In genomic region chr1:207828046-207828445, GRCh38 we compare ENCODE assay signal across 10 cellular contexts.
DNase-seq lines count a peak whose midpoint lies in the region; ATAC-seq, FAIRE-seq and TF ChIP-seq lines count a peak whose summit lies in the region.
"Had no signal": no experiment of that assay in that cellular context is flagged by ENCODE, and none has a peak within 500 bp of the region (broad histone marks: within the 10 kb centered on the region; RNA-seq: fewer than 3 reads in every experiment).

No MANE protein-coding gene starts in this region.

- intact Hi-C loops in MCF 10A (cut with micrococcal nuclease), result loop anchor here (1.0 kb wide), 3 partner anchors 41 to 135 kb away; no protein-coding TSS in a partner anchor
- intact Hi-C loops in mammary epithelial cell (cut with micrococcal nuclease), result loop anchor here (1.0 to 2.0 kb wide), 4 partner anchors 21 to 135 kb away; no protein-coding TSS in a partner anchor
- intact Hi-C loops in GM12878 (cut with micrococcal nuclease; ENCODE audit: unreplicated experiment), result loop anchor here (1.0 to 10.0 kb wide), 3 partner anchors 41 to 1847 kb away; partner anchors contain the start of gene G0S2

- H3K4me3 Mint-ChIP-seq in MCF 10A (ENCODE audit: unreplicated experiment), result no peak overlapping the region
- H3K4me3 Mint-ChIP-seq: GM23338 had no signal

- BruUV-seq in MCF 10A (replicated peaks; lab: Mats Ljungman, UMichigan), result no TSS peak
- BruUV-seq in mammary epithelial cell (replicated peaks; lab: Mats Ljungman, UMichigan), result no TSS peak
- BruUV-seq in GM12878 (replicated peaks; lab: Mats Ljungman, UMichigan), result no TSS peak

- CTCF ChIA-PET in MCF 10A (lab: Yijun Ruan, JAX), result interaction anchor here (0.7 to 28.1 kb wide), 19 partner anchors 8 to 1711 kb away, joined by 3 to 790 read pairs (median 9); no protein-coding TSS in a partner anchor
- CTCF ChIA-PET in mammary epithelial cell (lab: Charles Lee; ENCODE audit: low non-redundant PET), result no interaction called here
- CTCF ChIA-PET in GM12878 (lab: Yijun Ruan, JAX), result interaction anchor here (0.9 to 26.0 kb wide), 11 partner anchors 9 to 135 kb away, joined by 3 to 821 read pairs (median 12); no protein-coding TSS in a partner anchor

- no peaks in the 10 kb centered on the region for H3K9me3 ChIP-seq in mammary epithelial cell (replicated peaks; ENCODE audit: insufficient read depth, low read length)
- no peaks in the 10 kb centered on the region for H3K9me3 ChIP-seq in GM12878 (replicated peaks; ENCODE audit: control insufficient read depth, insufficient read depth, low read length)
- no peaks in the 10 kb centered on the region for H3K9me3 ChIP-seq in mucosa of rectum (ENCODE audit: control insufficient read depth in 2 of 2, low read length in 2 of 2)
- no peaks in the 10 kb centered on the region for H3K9me3 ChIP-seq in upper lobe of left lung

- SMC1A ChIA-PET in GM12878 (lab: Charles Lee; ENCODE audit: uncharacterized antibody, unreplicated experiment), result interaction anchor here (1.0 to 12.8 kb wide), 9 partner anchors 9 to 135 kb away, joined by 3 to 444 read pairs (median 8); no protein-coding TSS in a partner anchor

- no peaks in the 10 kb centered on the region for H3K27me3 ChIP-seq in mammary epithelial cell (ENCODE audit: insufficient read depth, low read length)
- no peaks in the 10 kb centered on the region for H3K27me3 ChIP-seq in GM12878 (replicated peaks in 1 of 2; ENCODE audit: control insufficient read depth in 2 of 2, insufficient read depth in 2 of 2, low read length in 1 of 2)
- no peaks in the 10 kb centered on the region for H3K27me3 ChIP-seq in mucosa of rectum (ENCODE audit: control insufficient read depth in 2 of 2, insufficient read depth in 2 of 2, low read length in 2 of 2)
- H3K27me3 ChIP-seq in upper lobe of left lung, result no peaks in the 10 kb centered on the region

- WGBS in mammary epithelial cell (ENCODE audit: low coverage, missing lambda C conversion rate), result 81% methylated on average over 5 of the region's 5 CpGs
- whole genome bisulfite sequencing in GM12878 (ENCODE audit: insufficient coverage, insufficient replicate concordance, low lambda C conversion rate, missing lambda C conversion rate), result 76% methylated on average over 5 of the region's 5 CpGs
- 66 to 79% methylated on average over 5 of the region's 5 CpGs for WGBS in upper lobe of left lung, 2 donors

- H3K9me3 Mint-ChIP-seq in MCF 10A (ENCODE audit: unreplicated experiment), result no peaks in the 10 kb centered on the region
- H3K9me3 Mint-ChIP-seq: GM23338 had no signal

- H3K4me2 ChIP-seq in mammary epithelial cell (ENCODE audit: insufficient read depth, low read depth, low read length), result no peak overlapping the region
- 0 out of 2 replicates have a peak overlapping the region, but pooled peaks have one; percentile 5 for H3K4me2 ChIP-seq in GM12878 (ENCODE audit: control insufficient read depth, insufficient read depth)
- H3K4me2 ChIP-seq: GM23338 had no signal

- FAIRE-seq in GM12878 (lab: Jason Lieb, UNC), result no peak

- H3K4me3 ChIP-seq in mammary epithelial cell (replicated peaks in 1 of 3; ENCODE audit: insufficient read depth in 1 of 3, low read depth in 2 of 3, low read length in 3 of 3), result no peak overlapping the region
- H3K4me3 ChIP-seq in GM12878, result no peak overlapping the region
- no peak overlapping the region for H3K4me3 ChIP-seq in mucosa of rectum (ENCODE audit: low read length in 2 of 2)
- no peak overlapping the region for H3K4me3 ChIP-seq in upper lobe of left lung
- H3K4me3 ChIP-seq: GM23338 had no signal

- H3K4me1 ChIP-seq in mammary epithelial cell (ENCODE audit: insufficient read depth, low read length) (peaks cover 20% of the 10 kb centered on the region), GM12878 (ENCODE audit: control insufficient read depth, insufficient read depth, low read length) (peaks cover 60% of the 10 kb centered on the region), mucosa of rectum (ENCODE audit: control insufficient read depth in 2 of 2, insufficient read depth in 2 of 2, low read length in 2 of 2) (peaks cover 51 to 59% of the 10 kb centered on the region in 2 donors), upper lobe of left lung (peaks cover 74 to 92% (median 80%) of the 10 kb centered on the region in 4 donors)

- H3K4me1 Mint-ChIP-seq in MCF 10A (ENCODE audit: insufficient read depth, unreplicated experiment), result peaks cover 83% of the 10 kb centered on the region

- H3K36me3 ChIP-seq in mammary epithelial cell (ENCODE audit: insufficient read depth, low read length) (peaks cover 5% of the 10 kb centered on the region), GM12878 (ENCODE audit: control insufficient read depth in 2 of 2, insufficient read depth in 2 of 2, low read length in 1 of 2) (no peaks in the 10 kb centered on the region), mucosa of rectum (ENCODE audit: control insufficient read depth in 2 of 2, insufficient read depth in 2 of 2, low read length in 2 of 2) (no peaks in the 10 kb centered on the region), upper lobe of left lung (no peaks in the 10 kb centered on the region)

- no peak overlapping the region for H2AFZ ChIP-seq in mammary epithelial cell (ENCODE audit: low read depth, low read length)
- H2AFZ ChIP-seq in GM12878 (ENCODE audit: control insufficient read depth, low read depth, low read length), result no peak overlapping the region; the same call in 1 of the 2 replicates
- H2AFZ ChIP-seq: GM23338 had no signal

- no peak overlapping the region for H3K9ac ChIP-seq in mammary epithelial cell (ENCODE audit: insufficient read depth, low read length)
- peak overlapping the region; percentile 11 for H3K9ac ChIP-seq in GM12878 (ENCODE audit: control insufficient read depth, insufficient read depth, low read length)
- peak overlapping the region; percentile 9 to 21 for H3K9ac ChIP-seq in mucosa of rectum (ENCODE audit: low read depth in 1 of 2, low read length in 2 of 2)

- H3K36me3 Mint-ChIP-seq in MCF 10A (ENCODE audit: insufficient read depth, unreplicated experiment), result peaks cover 16% of the 10 kb centered on the region

- TF ChIP-seq POLR2A in GM12878 (IDR thresholded peaks at IDR 0.05; ENCODE audit: low read depth, low read length) (no peak), upper lobe of left lung (IDR thresholded peaks at IDR 0.05) (no peak)

- DNase-seq in MCF 10A (ENCODE audit: unreplicated experiment), result no peak
- no peak for DNase-seq in mammary epithelial cell
- no peak for DNase-seq in GM12878 (ENCODE audit: low read depth, low spot score)
- no peak for DNase-seq in upper lobe of left lung
- DNase-seq in AG08395 (ENCODE audit: low spot score), result no peak
- DNase-seq in NCI-H2029 (lab: John Stamatoyannopoulos, UW), result no peak
- no peak for DNase-seq in omental fat pad (ENCODE audit: low spot score)
- DNase-seq: NCI-H1436 had no signal

- H4K20me1 ChIP-seq in mammary epithelial cell (ENCODE audit: insufficient read depth, low read length) (no peaks in the 10 kb centered on the region), GM12878 (ENCODE audit: control insufficient read depth, insufficient read depth) (no peaks in the 10 kb centered on the region)

- POLR2A ChIA-PET in MCF 10A (lab: Yijun Ruan, JAX), result interaction anchor here (0.8 to 11.5 kb wide), 11 partner anchors 20 to 135 kb away, joined by 3 to 372 read pairs (median 5); partner anchors contain the start of gene CD46
- POLR2A ChIA-PET in GM12878 (lab: Charles Lee), result interaction anchor here (0.6 to 20.7 kb wide), 6 partner anchors 9 to 115 kb away, joined by 3 to 620 read pairs (median 3); no protein-coding TSS in a partner anchor

- no peak for TF ChIP-seq RAD21 in GM12878 (IDR thresholded peaks at IDR 0.05; ENCODE audit: insufficient read depth, low read depth, low read length)

- peaks cover 92% of the 10 kb centered on the region for H3K79me2 ChIP-seq in mammary epithelial cell (ENCODE audit: insufficient read depth, low read length)
- peaks cover 51% of the 10 kb centered on the region for H3K79me2 ChIP-seq in GM12878 (ENCODE audit: control insufficient read depth, insufficient read depth, low read length)

- H3K27ac ChIP-seq in mammary epithelial cell (ENCODE audit: insufficient read depth, low read depth, low read length) (no peak overlapping the region), GM12878 (ENCODE audit: control insufficient read depth, insufficient read depth) (peak overlapping the region; percentile 10), mucosa of rectum (ENCODE audit: low read depth in 2 of 2, low read length in 2 of 2) (peak overlapping the region; percentile 91 to 98), upper lobe of left lung (peak overlapping the region; percentile 97 to 98 (median 98))

- TF ChIP-seq CTCF in MCF 10A (IDR thresholded peaks at IDR 0.05; ENCODE audit: unreplicated experiment) (no peak), mammary epithelial cell (conservative IDR thresholded peaks at IDR 0.05 in 1 of 2, IDR thresholded peaks at IDR 0.05 in 1 of 2; ENCODE audit: extremely low read depth in 1 of 2, insufficient read depth in 1 of 2, low read depth in 1 of 2, low read length in 2 of 2) (no peak), GM12878 (IDR thresholded peaks at IDR 0.05 in 2 of 3, conservative IDR thresholded peaks at IDR 0.05 in 1 of 3; ENCODE audit: control insufficient read depth in 2 of 3, extremely low read depth in 1 of 3, insufficient read depth in 1 of 3, low read depth in 3 of 3, low read length in 3 of 3) (no peak), upper lobe of left lung (IDR thresholded peaks at IDR 0.05) (no peak), omental fat pad (IDR thresholded peaks at IDR 0.05) (no peak)

- H3K27me3 Mint-ChIP-seq in MCF 10A (ENCODE audit: insufficient read depth, unreplicated experiment), result no peaks in the 10 kb centered on the region

- RAD21 ChIA-PET in GM12878 (lab: Charles Lee; ENCODE audit: unreplicated experiment), result interaction anchor here (1.1 to 14.2 kb wide), 6 partner anchors 16 to 135 kb away, joined by 4 to 160 read pairs (median 43); no protein-coding TSS in a partner anchor

- in situ Hi-C loops in mammary epithelial cell (cut with MboI; ENCODE audit: low sequenced_read_pairs in 2 of 2), result loop anchor here in 1 of 2 donors (5.0 to 10.0 kb wide), 2 partner anchors 44 to 137 kb away; no protein-coding TSS in a partner anchor
- in situ Hi-C loops in GM12878 (cut with MboI), result loop anchor here (10.0 kb wide), 1 partner anchor 137 kb away; no protein-coding TSS in a partner anchor

- ATAC-seq in GM12878, result no peak
- ATAC-seq in upper lobe of left lung (ENCODE audit: low FRiP score in 2 of 2), result no peak
- ATAC-seq in omental fat pad (ENCODE audit: low FRiP score), result no peak

- TF ChIP-seq EP300 in GM12878 (IDR thresholded peaks at IDR 0.05; ENCODE audit: borderline replicate concordance in 1 of 2, control insufficient read depth in 1 of 2, low read depth in 2 of 2, low read length in 2 of 2) (no peak), upper lobe of left lung (IDR thresholded peaks at IDR 0.05) (no peak)

- dilution Hi-C loops in mammary epithelial cell (cut with HindIII; ENCODE audit: low sequenced_read_pairs), result no loop called here

- H3K27ac Mint-ChIP-seq in MCF 10A (ENCODE audit: low read depth, unreplicated experiment), result peak overlapping the region; percentile 96
- H3K27ac Mint-ChIP-seq: GM23338 had no signal

TF ChIP-seq in GM12878, 131 proteins besides CTCF, POLR2A, EP300 and RAD21 (continues in another document):
- TF ChIP-seq POU2F2 (IDR thresholded peaks at IDR 0.05; ENCODE audit: borderline replicate concordance, low read depth, low read length), result no peak
- TF ChIP-seq MYB (IDR thresholded peaks at IDR 0.05; ENCODE audit: borderline replicate concordance, low read depth, low read length), result no peak
